Comparison of ENCODE assay signal across 17 cellular contexts in the genomic region with DNA sequence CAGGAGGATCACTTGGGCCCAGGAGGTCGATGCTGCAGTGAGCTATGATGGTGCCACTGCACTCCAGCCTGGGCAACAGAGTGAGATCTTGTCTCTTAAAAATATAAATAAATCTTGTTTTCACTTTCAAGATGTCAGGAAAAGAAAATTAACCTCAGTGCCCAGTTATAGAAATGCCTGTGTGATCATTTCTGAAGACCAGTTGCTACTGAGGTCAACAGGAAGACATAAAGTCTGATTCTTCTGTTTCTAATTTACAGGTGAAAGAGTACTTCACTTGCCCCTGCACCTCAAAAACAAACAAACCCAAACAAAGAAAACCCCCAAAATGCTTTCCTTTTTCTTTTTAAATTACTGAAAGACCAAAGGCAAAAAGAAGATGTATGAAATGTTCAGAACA.
A peak's percentile ranks its signal among the peaks of the same experiment; 100 is the strongest.
DNase-seq lines count a peak whose midpoint lies in the region; ATAC-seq and TF ChIP-seq lines count a peak whose summit lies in the region.
"Had no signal": no experiment of that assay in that cellular context is flagged by ENCODE, and none has a peak within 500 bp of the region (broad histone marks: within the 10 kb centered on the region; RNA-seq: fewer than 3 reads in every experiment).

No MANE protein-coding gene starts in this region.

- intact Hi-C loops in gastrocnemius medialis (cut with DNase I; ENCODE audit: low total_unique reads), result no loop called here

- no peaks in the 10 kb centered on the region for H3K9me3 ChIP-seq in gastrocnemius medialis

- H3K4me1 ChIP-seq in gastrocnemius medialis, result no peaks in the 10 kb centered on the region
- H3K4me1 ChIP-seq: BLaER1 had no signal

- no peak for DNase-seq in activated CD4-positive, alpha-beta T cell treated with anti-CD3 and anti-CD28 coated beads, Interleukin-2, amount 50 U/mL, for 48 hours
- DNase-seq in gastrocnemius medialis (no peak), NCI-H748 (lab: John Stamatoyannopoulos, UW; ENCODE audit: unreplicated experiment) (no peak), CD1c-positive myeloid dendritic cell (ENCODE audit: extremely low spot score) (no peak)
- DNase-seq: 8988T; AML-193; CD4-positive, CD25-positive, alpha-beta regulatory T cell; DMS53; GF-D8; GM23248 had no signal

- TF ChIP-seq POLR2A in gastrocnemius medialis (IDR thresholded peaks at IDR 0.05), result no peak

- H3K4me3 ChIP-seq in gastrocnemius medialis, result no peak overlapping the region
- H3K4me3 ChIP-seq: BLaER1, GM23248 had no signal

- no peak overlapping the region for H3K27ac ChIP-seq in gastrocnemius medialis
- H3K27ac ChIP-seq: BLaER1, GM23248, HL-60 had no signal

- peak; percentile 64 for ATAC-seq in GM18861 (IDR thresholded peaks at IDR 0.05; ENCODE audit: unreplicated experiment)
- ATAC-seq in GM19324 (IDR thresholded peaks at IDR 0.05; ENCODE audit: low FRiP score, unreplicated experiment), result peak; percentile 67
- ATAC-seq in HG02798 (IDR thresholded peaks at IDR 0.05; ENCODE audit: poor library complexity, unreplicated experiment), result peak; percentile 33
- peak; percentile 48 for ATAC-seq in HG03460 (IDR thresholded peaks at IDR 0.05; ENCODE audit: unreplicated experiment)
- no peak for ATAC-seq in gastrocnemius medialis
- ATAC-seq: HCT116 had no signal

- H3K27me3 ChIP-seq in gastrocnemius medialis, result no peaks in the 10 kb centered on the region
- H3K27me3 ChIP-seq: BLaER1 had no signal

- TF ChIP-seq CTCF in gastrocnemius medialis (IDR thresholded peaks at IDR 0.05 in 4 of 5, conservative IDR thresholded peaks at IDR 0.05 in 1 of 5), result no peak

- no peaks in the 10 kb centered on the region for H3K36me3 ChIP-seq in gastrocnemius medialis
- H3K36me3 ChIP-seq: BLaER1 had no signal

- in situ Hi-C loops in gastrocnemius medialis (cut with MboI; ENCODE audit: low sequenced_read_pairs in 4 of 4), result no loop called here

Comparison
In these comparisons a context has a peak if more than half of its experiments do, and no peak if none do; other contexts are left out.
1. ATAC-seq: peak in GM18861 (single experiment), GM19324 (single experiment), HG02798 (single experiment) and HG03460 (single experiment); none in gastrocnemius medialis (0 of 2).